17 cellular contexts compared by ENCODE assay signal in genomic region chr12:57370696-57371095, GRCh38.
DNase-seq lines count a peak whose midpoint lies in the region; ATAC-seq and TF ChIP-seq lines count a peak whose summit lies in the region.
"Had no signal": no experiment of that assay in that cellular context is flagged by ENCODE, and none has a peak within 500 bp of the region (broad histone marks: within the 10 kb centered on the region; RNA-seq: fewer than 3 reads in every experiment).

No MANE protein-coding gene starts in this region.

- H3K4me3 Mint-ChIP-seq in natural killer cell treated with Interleukin-12 subunit alpha and Interleukin-12 subunit beta and Interleukin-15 and Interleukin-18, amount 100 ng/mL, for 72 hours: no peak overlapping the region
- H3K4me3 Mint-ChIP-seq: CD4-positive, CD25-positive, alpha-beta regulatory T cell had no signal

- peaks cover 3% of the 10 kb centered on the region for H3K9me3 ChIP-seq in adipocyte (ENCODE audit: control insufficient read depth, low read length)
- H3K9me3 ChIP-seq: Peyer's patch had no signal

- TF ChIP-seq CTCF in fibroblast of pulmonary artery (IDR thresholded peaks at IDR 0.05; ENCODE audit: low read length, missing control alignments): no peak

- no peaks in the 10 kb centered on the region for H3K27me3 Mint-ChIP-seq in natural killer cell treated with Interleukin-12 subunit alpha and Interleukin-12 subunit beta and Interleukin-15 and Interleukin-18, amount 100 ng/mL, for 72 hours
- H3K27me3 Mint-ChIP-seq: CD4-positive, CD25-positive, alpha-beta regulatory T cell had no signal

- peaks cover 5% of the 10 kb centered on the region for H3K36me3 ChIP-seq in adipocyte (ENCODE audit: control insufficient read depth, insufficient read depth, low read length, severe bottlenecking)
- H3K36me3 ChIP-seq: Peyer's patch had no signal

- no peaks in the 10 kb centered on the region for H3K27me3 ChIP-seq in adipocyte (replicated peaks; ENCODE audit: control insufficient read depth, insufficient read depth, low read length)
- H3K27me3 ChIP-seq: Peyer's patch had no signal

- H3K36me3 Mint-ChIP-seq in natural killer cell treated with Interleukin-12 subunit alpha and Interleukin-12 subunit beta and Interleukin-15 and Interleukin-18, amount 100 ng/mL, for 72 hours: peaks cover 16% of the 10 kb centered on the region

- ATAC-seq in natural killer cell treated with Interleukin-12 subunit alpha and Interleukin-12 subunit beta and Interleukin-15 and Interleukin-18, amount 100 ng/mL, for 72 hours: no peak
- ATAC-seq in GM19023 (IDR thresholded peaks at IDR 0.05; ENCODE audit: unreplicated experiment): no peak

- no peaks in the 10 kb centered on the region for H3K9me3 Mint-ChIP-seq in natural killer cell treated with Interleukin-12 subunit alpha and Interleukin-12 subunit beta and Interleukin-15 and Interleukin-18, amount 100 ng/mL, for 72 hours

- H3K4me3 ChIP-seq in adipocyte (ENCODE audit: low read length) (no peak overlapping the region), fibroblast of pulmonary artery (replicated peaks; ENCODE audit: low read depth, low read length) (no peak overlapping the region)
- H3K4me3 ChIP-seq: Peyer's patch had no signal

- DNase-seq in EL: peak; percentile 37
- peak; percentile 78 for DNase-seq in adipocyte (ENCODE audit: low read depth)
- peak; percentile 11 for DNase-seq in fibroblast of pulmonary artery (ENCODE audit: low read depth)
- DNase-seq in stimulated activated naive CD4-positive, alpha-beta T cell treated with Interleukin-2 at 50 U/mL for 16 hours (lab: John Stamatoyannopoulos, UW): no peak
- no peak for DNase-seq in natural killer cell treated with Interleukin-12 subunit alpha and Interleukin-12 subunit beta and Interleukin-15 and Interleukin-18, amount 100 ng/mL, for 72 hours (ENCODE audit: low spot score)
- DNase-seq in activated CD4-positive, alpha-beta T cell treated with anti-CD3 and anti-CD28 coated beads for 48 hours: no peak
- DNase-seq: CD4-positive, CD25-positive, alpha-beta regulatory T cell; GDM1; H7; Kasumi-1; NCI-H187 treated with DMSO at 0.1 percent for 48 hours; NCI-H2171; NCI-H446 treated with DMSO at 0.1 percent for 48 hours; NCI-H774; Peyer's patch; SHP77 had no signal

- peaks cover 20% of the 10 kb centered on the region for H3K4me1 ChIP-seq in adipocyte (ENCODE audit: control insufficient read depth, insufficient read depth, low read length)

- H3K27ac Mint-ChIP-seq in natural killer cell treated with Interleukin-12 subunit alpha and Interleukin-12 subunit beta and Interleukin-15 and Interleukin-18, amount 100 ng/mL, for 72 hours: no peak overlapping the region

- peaks cover 0 to 8% of the 10 kb centered on the region in 2 donors for H3K4me1 Mint-ChIP-seq in natural killer cell treated with Interleukin-12 subunit alpha and Interleukin-12 subunit beta and Interleukin-15 and Interleukin-18, amount 100 ng/mL, for 72 hours (ENCODE audit: low read depth in 2 of 2)

- no peak overlapping the region for H3K9ac ChIP-seq in adipocyte (ENCODE audit: low read length)

Comparison
In these comparisons a context has a peak if more than half of its experiments do, and no peak if none do; other contexts are left out.
1. DNase-seq: peak in EL (single experiment), adipocyte (single experiment) and fibroblast of pulmonary artery (single experiment); none in stimulated activated naive CD4-positive, alpha-beta T cell treated with Interleukin-2 at 50 U/mL for 16 hours (single experiment), natural killer cell treated with Interleukin-12 subunit alpha and Interleukin-12 subunit beta and Interleukin-15 and Interleukin-18, amount 100 ng/mL, for 72 hours (single experiment) and activated CD4-positive, alpha-beta T cell treated with anti-CD3 and anti-CD28 coated beads for 48 hours (single experiment).